Comparison of ENCODE assay signal across 12 cellular contexts in genomic region chr6:73942581-73942980, GRCh38.
DNase-seq lines count a peak whose midpoint lies in the region; ATAC-seq and TF ChIP-seq lines count a peak whose summit lies in the region.
"Had no signal": no experiment of that assay in that cellular context is flagged by ENCODE, and none has a peak within 500 bp of the region (broad histone marks: within the 10 kb centered on the region; RNA-seq: fewer than 3 reads in every experiment).

No MANE protein-coding gene starts in this region.

- H2BK15ac ChIP-seq in mesendoderm (replicated peaks; ENCODE audit: low read depth) = no peak overlapping the region

- H3K4ac ChIP-seq in mesendoderm (ENCODE audit: low read depth, low read length) = no peak overlapping the region

- ATAC-seq in HG03196 (IDR thresholded peaks at IDR 0.05; ENCODE audit: unreplicated experiment) = no peak
- no peak for ATAC-seq in activated naive CD8-positive, alpha-beta T cell treated with anti-CD3 and anti-CD28 coated beads, Interleukin-2, amount 50 U/mL, for 24 hours

- POLR2A ChIA-PET in RWPE1 (lab: Yijun Ruan, JAX; ENCODE audit: low non-redundant PET) = no interaction called here

- H3K27ac Mint-ChIP-seq in activated naive CD8-positive, alpha-beta T cell treated with anti-CD3 and anti-CD28 coated beads, Interleukin-2, amount 50 U/mL, for 24 hours = no peak overlapping the region
- H3K27ac Mint-ChIP-seq: activated naive CD8-positive, alpha-beta T cell had no signal

- H2AK5ac ChIP-seq in mesendoderm (ENCODE audit: low read length) = no peak overlapping the region

- H4K5ac ChIP-seq in mesendoderm (ENCODE audit: low read length) = no peak overlapping the region

- H3K79me1 ChIP-seq in mesendoderm (ENCODE audit: low read length) = no peaks in the 10 kb centered on the region

- H3K36me3 ChIP-seq in mesendoderm (ENCODE audit: control insufficient read depth, insufficient read depth, low read length) = no peaks in the 10 kb centered on the region

- H3K23ac ChIP-seq in mesendoderm (ENCODE audit: low read length) = no peak overlapping the region

- no peak overlapping the region for H2BK120ac ChIP-seq in mesendoderm (ENCODE audit: low read depth, low read length)

- H3K4me2 ChIP-seq in mesendoderm (ENCODE audit: low read length) = no peak overlapping the region

- no peak overlapping the region for H2BK5ac ChIP-seq in mesendoderm (ENCODE audit: low read length)

- H3K56ac ChIP-seq in mesendoderm (ENCODE audit: low read length) = no peak overlapping the region

- H3K4me3 ChIP-seq in mesendoderm (ENCODE audit: low read length) = no peak overlapping the region

- no peak overlapping the region for H3K4me3 Mint-ChIP-seq in activated naive CD8-positive, alpha-beta T cell treated with anti-CD3 and anti-CD28 coated beads, Interleukin-2, amount 50 U/mL, for 24 hours
- H3K4me3 Mint-ChIP-seq: activated naive CD8-positive, alpha-beta T cell had no signal

- H3K36me3 Mint-ChIP-seq in activated naive CD8-positive, alpha-beta T cell treated with anti-CD3 and anti-CD28 coated beads, Interleukin-2, amount 50 U/mL, for 24 hours (ENCODE audit: low read depth) = no peaks in the 10 kb centered on the region
- H3K36me3 Mint-ChIP-seq: activated naive CD8-positive, alpha-beta T cell had no signal

- TF ChIP-seq CTCF in LNCAP (IDR thresholded peaks at IDR 0.05) (peak; percentile 14; the same call in 1 of the 2 replicates), RWPE1 (conservative IDR thresholded peaks at IDR 0.05; ENCODE audit: low read depth) (no peak)

- H3K27ac ChIP-seq in mesendoderm (ENCODE audit: low read depth, low read length) (no peak overlapping the region), caudate nucleus (ENCODE audit: low read depth, low read length) (no peak overlapping the region), RWPE1 (no peak overlapping the region)

- no peaks in the 10 kb centered on the region for H3K79me2 ChIP-seq in mesendoderm (ENCODE audit: control insufficient read depth, insufficient read depth, low read length)

- WGBS in mesendoderm (ENCODE audit: extremely low coverage, insufficient coverage, low lambda C conversion rate) = no CpG with 5 or more reads among the region's 2 CpGs

- no peak overlapping the region for H3K9ac ChIP-seq in mesendoderm (ENCODE audit: low read length)

- H3K9me3 Mint-ChIP-seq in activated naive CD8-positive, alpha-beta T cell treated with anti-CD3 and anti-CD28 coated beads, Interleukin-2, amount 50 U/mL, for 24 hours = peaks cover 4% of the 10 kb centered on the region

- peak; percentile 10 for DNase-seq in ELF-1 (ENCODE audit: low read depth, low spot score)
- DNase-seq in amniotic epithelial cell (ENCODE audit: low read depth) = peak; percentile 41
- peak; percentile 96 for DNase-seq in mesendoderm
- DNase-seq in activated naive CD8-positive, alpha-beta T cell treated with anti-CD3 and anti-CD28 coated beads, Interleukin-2, amount 50 U/mL, for 24 hours = no peak
- DNase-seq in caudate nucleus (lab: John Stamatoyannopoulos, UW) = no peak
- DNase-seq in RWPE1 (ENCODE audit: low spot score) = no peak
- DNase-seq: activated CD4-positive, alpha-beta T cell treated with anti-CD3 and anti-CD28 coated beads for 48 hours; MM.1S; retina had no signal

- CTCF ChIA-PET in RWPE1 (lab: Yijun Ruan, JAX) = interaction anchor here (0.6 to 1.1 kb wide), 2 partner anchors 22 to 168 kb away, joined by 4 to 5 read pairs; no protein-coding TSS in a partner anchor

- H3K18ac ChIP-seq in mesendoderm (ENCODE audit: low read length) = no peak overlapping the region

- H4K8ac ChIP-seq in mesendoderm (ENCODE audit: low read depth, low read length) = no peak overlapping the region

- H3K4me1 ChIP-seq in mesendoderm (ENCODE audit: control insufficient read depth, low read depth, low read length) = no peaks in the 10 kb centered on the region

- no peaks in the 10 kb centered on the region for H3K27me3 Mint-ChIP-seq in activated naive CD8-positive, alpha-beta T cell treated with anti-CD3 and anti-CD28 coated beads, Interleukin-2, amount 50 U/mL, for 24 hours

- no peaks in the 10 kb centered on the region for H3K27me3 ChIP-seq in mesendoderm (ENCODE audit: insufficient read depth, low read length, poor library complexity)

- H3K4me1 Mint-ChIP-seq in activated naive CD8-positive, alpha-beta T cell treated with anti-CD3 and anti-CD28 coated beads, Interleukin-2, amount 50 U/mL, for 24 hours = no peaks in the 10 kb centered on the region

Comparison
In these comparisons a context has a peak if more than half of its experiments do, and no peak if none do; other contexts are left out.
1. DNase-seq: peak in ELF-1 (single experiment), amniotic epithelial cell (single experiment) and mesendoderm (single experiment); none in activated naive CD8-positive, alpha-beta T cell treated with anti-CD3 and anti-CD28 coated beads, Interleukin-2, amount 50 U/mL, for 24 hours (single experiment), caudate nucleus (0 of 61) and RWPE1 (single experiment).